1 cellular context compared by ENCODE assay signal in genomic region chr11:77095551-77096490, GRCh38.
A peak's percentile ranks its signal among the peaks of the same experiment; 100 is the strongest.
TF ChIP-seq lines count a peak whose summit lies in the region.

No MANE protein-coding gene starts in this region.

TF ChIP-seq in HepG2, 621 proteins besides CTCF, POLR2A, EP300 and RAD21 (continued from another document and continues in another):
- TF ChIP-seq GMEB2 (CRISPR knock-in tag; IDR thresholded peaks at IDR 0.05; ENCODE audit: low read depth) (no peak), SALL2 (CRISPR knock-in tag; IDR thresholded peaks at IDR 0.05) (0 out of 2 replicates have a peak, but pooled peaks have one; percentile 0), ZNF10 (CRISPR knock-in tag; IDR thresholded peaks at IDR 0.05; ENCODE audit: borderline replicate concordance, low read depth) (no peak), MIER2 (CRISPR knock-in tag; IDR thresholded peaks at IDR 0.05) (peak; percentile 66; the same call in 1 of the 2 replicates), MXD4 (CRISPR knock-in tag; IDR thresholded peaks at IDR 0.05) (0 out of 2 replicates have a peak, but pooled peaks have one; percentile 19), SOX13 (IDR thresholded peaks at IDR 0.05) (no peak), SOX13 (CRISPR knock-in tag; conservative IDR thresholded peaks at IDR 0.05 in 1 of 2, IDR thresholded peaks at IDR 0.05 in 1 of 2) (peak in 1 of 2 experiments; percentile 48; a peak in 2 of 4 replicates), AHR (CRISPR knock-in tag; IDR thresholded peaks at IDR 0.05) (no peak), PRMT3 (CRISPR knock-in tag; IDR thresholded peaks at IDR 0.05; ENCODE audit: borderline replicate concordance, low read depth) (no peak), ZNF766 (CRISPR knock-in tag; IDR thresholded peaks at IDR 0.05; ENCODE audit: borderline replicate concordance) (no peak; the same call in 1 of the 2 replicates), TEF (CRISPR knock-in tag; IDR thresholded peaks at IDR 0.05) (no peak), ATRX (CRISPR knock-in tag; IDR thresholded peaks at IDR 0.05; ENCODE audit: borderline replicate concordance) (no peak), AGO1 (IDR thresholded peaks at IDR 0.05; ENCODE audit: low read depth, low read length, poor library complexity, severe bottlenecking) (no peak), TP53 (CRISPR knock-in tag; conservative IDR thresholded peaks at IDR 0.05) (no peak), ZBTB37 (CRISPR knock-in tag; IDR thresholded peaks at IDR 0.05) (no peak), PAXIP1 (CRISPR knock-in tag; conservative IDR thresholded peaks at IDR 0.05) (peak; percentile 70), ZSCAN5A (CRISPR knock-in tag; IDR thresholded peaks at IDR 0.05; ENCODE audit: borderline replicate concordance) (0 out of 2 replicates have a peak, but pooled peaks have one; percentile 56), ZNF605 (CRISPR knock-in tag; IDR thresholded peaks at IDR 0.05) (no peak), MXD3 (CRISPR knock-in tag; IDR thresholded peaks at IDR 0.05) (peak; percentile 30; the same call in 1 of the 2 replicates), GABPA (IDR thresholded peaks at IDR 0.05; ENCODE audit: low read depth, low read length) (no peak), GABPA (CRISPR knock-in tag; IDR thresholded peaks at IDR 0.05; ENCODE audit: low read depth) (peak; percentile 57), SMAD3 (CRISPR knock-in tag; IDR thresholded peaks at IDR 0.05) (0 out of 2 replicates have a peak, but pooled peaks have one; percentile 56), CBX5 (CRISPR knock-in tag; IDR thresholded peaks at IDR 0.05; ENCODE audit: borderline replicate concordance) (no peak), RBM39 (IDR thresholded peaks at IDR 0.05; ENCODE audit: low read depth, low read length, poor library complexity, severe bottlenecking) (peak; percentile 52), HCFC1 (IDR thresholded peaks at IDR 0.05; ENCODE audit: low read depth, low read length) (no peak), ZNF776 (CRISPR knock-in tag; IDR thresholded peaks at IDR 0.05) (no peak), ZFYVE20 (CRISPR knock-in tag; IDR thresholded peaks at IDR 0.05; ENCODE audit: borderline replicate concordance, low read depth) (no peak), LBX2 (CRISPR knock-in tag; IDR thresholded peaks at IDR 0.05; ENCODE audit: borderline replicate concordance) (no peak), ZNF20 (CRISPR knock-in tag; IDR thresholded peaks at IDR 0.05) (no peak), ZNF687 (CRISPR knock-in tag; IDR thresholded peaks at IDR 0.05) (peak; percentile 91), ZNF550 (CRISPR knock-in tag; IDR thresholded peaks at IDR 0.05; ENCODE audit: borderline replicate concordance) (no peak), ZNF773 (CRISPR knock-in tag; IDR thresholded peaks at IDR 0.05; ENCODE audit: borderline replicate concordance) (no peak), NCOA1 (CRISPR knock-in tag; IDR thresholded peaks at IDR 0.05) (no peak), TAF1 (CRISPR knock-in tag; IDR thresholded peaks at IDR 0.05) (peak; percentile 48; the same call in 1 of the 2 replicates), RNF2 (conservative IDR thresholded peaks at IDR 0.05; ENCODE audit: low read depth) (no peak), ATAD3A (CRISPR knock-in tag; IDR thresholded peaks at IDR 0.05) (no peak), ZNF512 (CRISPR knock-in tag; IDR thresholded peaks at IDR 0.05) (no peak), MTF1 (CRISPR knock-in tag; IDR thresholded peaks at IDR 0.05) (no peak), NCOA2 (CRISPR knock-in tag; IDR thresholded peaks at IDR 0.05) (peak; percentile 66), TRIM22 (IDR thresholded peaks at IDR 0.05) (no peak), ZSCAN21 (CRISPR knock-in tag; IDR thresholded peaks at IDR 0.05; ENCODE audit: borderline replicate concordance) (peak; percentile 72; the same call in 1 of the 2 replicates), ZBTB1 (CRISPR knock-in tag; IDR thresholded peaks at IDR 0.05; ENCODE audit: borderline replicate concordance) (no peak), MEIS2 (CRISPR knock-in tag; IDR thresholded peaks at IDR 0.05) (peak; percentile 75; the same call in 1 of the 2 replicates), HMGXB4 (CRISPR knock-in tag; IDR thresholded peaks at IDR 0.05; ENCODE audit: borderline replicate concordance in 1 of 2, low read depth in 1 of 2) (peak; percentile 30 to 37; a peak in 2 of 4 replicates)
